In the genomic region with DNA sequence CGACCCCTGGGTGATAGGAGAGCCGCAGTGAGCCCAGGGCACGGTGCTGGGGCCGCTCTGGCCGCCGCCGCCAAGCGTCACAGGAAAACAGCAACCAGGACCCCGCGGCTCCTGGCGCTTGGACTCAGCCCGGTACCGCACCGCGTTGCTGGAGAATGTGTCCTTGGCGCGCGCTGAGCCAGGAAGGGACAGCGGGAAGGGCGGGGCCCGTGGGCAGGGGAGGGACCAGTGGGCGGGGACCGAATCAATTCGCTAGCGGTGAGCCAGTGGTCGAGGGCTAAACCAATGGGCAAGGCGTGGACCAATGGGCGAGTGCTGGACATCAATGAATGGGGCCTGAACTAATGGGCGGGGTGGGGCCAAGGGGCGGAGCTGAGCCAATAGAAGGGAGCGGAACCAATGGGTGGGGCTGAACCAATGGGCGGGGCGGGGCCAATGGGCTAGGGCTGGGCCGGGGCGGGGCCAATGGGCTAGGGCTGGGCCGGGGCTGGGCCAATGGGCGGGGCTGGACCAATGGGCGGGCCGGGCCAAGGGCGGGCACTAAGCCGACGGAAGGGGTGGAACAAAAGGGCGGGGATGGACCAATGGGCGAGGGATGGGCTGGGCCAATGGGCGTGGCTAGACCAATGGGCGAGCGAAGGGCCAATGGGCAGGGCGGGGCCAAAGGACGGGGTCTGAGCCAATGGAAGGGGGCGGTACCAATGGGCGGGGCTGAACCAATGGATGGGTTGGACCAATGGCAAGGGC, we compare ENCODE assay signal across 8 cellular contexts.
A peak's percentile ranks its signal among the peaks of the same experiment; 100 is the strongest.
DNase-seq lines count a peak whose midpoint lies in the region; ATAC-seq and TF ChIP-seq lines count a peak whose summit lies in the region.

No MANE protein-coding gene starts in this region.

- TF ChIP-seq CTCF in AG09309 (IDR thresholded peaks at IDR 0.05; ENCODE audit: control insufficient read depth, insufficient read depth, low read depth, low read length, missing control alignments) = no peak
- TF ChIP-seq CTCF in choroid plexus epithelial cell (conservative IDR thresholded peaks at IDR 0.05; ENCODE audit: low read depth, low read length) = no peak

- ATAC-seq in GM19023 (IDR thresholded peaks at IDR 0.05; ENCODE audit: unreplicated experiment) (peak; percentile 69), HG03196 (IDR thresholded peaks at IDR 0.05; ENCODE audit: unreplicated experiment) (peak; percentile 81)

- H3K4me3 ChIP-seq in AG09309 (ENCODE audit: control insufficient read depth, low read depth, low read length) (peak overlapping the region; percentile 78), choroid plexus epithelial cell (ENCODE audit: low read depth, low read length) (peak overlapping the region; percentile 75)

- peak; percentile 99 for DNase-seq in AG09309 (ENCODE audit: low read depth)
- peak; percentile 97 to 99 for DNase-seq in NCI-H446 (lab: John Stamatoyannopoulos, UW)
- DNase-seq in activated CD4-positive, alpha-beta T cell treated with anti-CD3 and anti-CD28 coated beads for 24 hours (ENCODE audit: low read depth in 2 of 2) = peak; percentile 90 to 97
- DNase-seq in choroid plexus epithelial cell (ENCODE audit: low read depth) = peak; percentile 100
- DNase-seq in kidney glomerular epithelial cell (lab: John Stamatoyannopoulos, UW) = peak; percentile 98
- DNase-seq in stimulated activated CD4-positive, alpha-beta T cell treated with anti-CD3 and anti-CD28 coated beads, Interleukin-1b, Interleukin-23, amount 100 ng/mL, for 1 hour (ENCODE audit: low read depth in 2 of 2) = peak; percentile 71 to 82

Comparison
In these comparisons a context has a peak if more than half of its experiments do, and no peak if none do; other contexts are left out.
1. Peak in every context shown above with its lines: DNase-seq, ATAC-seq and H3K4me3 ChIP-seq.